18 cellular contexts compared by ENCODE assay signal in the genomic region with DNA sequence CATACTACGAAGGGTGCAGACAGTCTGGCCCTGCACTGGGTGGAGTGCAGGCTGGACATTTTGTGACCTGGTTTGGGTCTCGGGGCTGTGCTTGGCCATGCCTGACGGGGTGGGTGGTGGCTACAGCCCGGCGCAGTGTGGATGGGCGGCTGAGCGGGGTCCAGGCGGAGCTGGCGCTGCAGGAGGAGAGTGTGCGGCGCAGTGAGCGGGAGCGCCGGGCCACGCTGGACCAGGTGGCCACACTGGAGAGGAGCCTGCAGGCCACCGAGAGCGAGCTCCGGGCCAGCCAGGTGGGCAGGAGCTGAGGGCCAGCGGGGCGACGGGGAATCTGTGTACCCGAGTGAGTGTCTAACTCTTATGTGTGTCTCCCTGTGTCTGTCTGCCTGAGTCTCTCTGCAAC. TPM values are rescaled to one million over a fixed set of nuclear protein-coding genes. Genes with fewer than 3 reads are reported as not detected.
A peak's percentile ranks its signal among the peaks of the same experiment; 100 is the strongest.
DNase-seq lines count a peak whose midpoint lies in the region; ATAC-seq and TF ChIP-seq lines count a peak whose summit lies in the region.
"Had no signal": no experiment of that assay in that cellular context is flagged by ENCODE, and none has a peak within 500 bp of the region (broad histone marks: within the 10 kb centered on the region; RNA-seq: fewer than 3 reads in every experiment).

No MANE protein-coding gene starts in this region.

- no peak overlapping the region for H3K4me3 ChIP-seq in coronary artery
- no peak overlapping the region for H3K4me3 ChIP-seq in osteoblast (ENCODE audit: insufficient read depth, low read length)
- no peak overlapping the region for H3K4me3 ChIP-seq in MM.1S (ENCODE audit: low read length)
- H3K4me3 ChIP-seq: BLaER1, GM23248 had no signal

- no peak overlapping the region for H2AFZ ChIP-seq in osteoblast (ENCODE audit: low read length)
- H2AFZ ChIP-seq in MM.1S (ENCODE audit: low read length) = no peak overlapping the region
- H2AFZ ChIP-seq: GM23248 had no signal

- CTCF ChIA-PET in RWPE1 (lab: Yijun Ruan, JAX) = interaction anchor here (0.8 to 1.5 kb wide), 3 partner anchors 10 to 80 kb away, joined by 3 to 6 read pairs (median 3); no protein-coding TSS in a partner anchor

- H3K27me3 ChIP-seq in osteoblast (ENCODE audit: insufficient read depth, low read length) (no peaks in the 10 kb centered on the region), MM.1S (replicated peaks; ENCODE audit: insufficient read depth, low read length) (no peaks in the 10 kb centered on the region)
- H3K27me3 ChIP-seq: BLaER1 had no signal

- H3K4me2 ChIP-seq in osteoblast (ENCODE audit: insufficient read depth, low read length) (no peak overlapping the region), MM.1S (ENCODE audit: low read depth, low read length) (no peak overlapping the region)
- H3K4me2 ChIP-seq: BLaER1 had no signal

- no peaks in the 10 kb centered on the region for H3K9me2 ChIP-seq in MM.1S (replicated peaks; ENCODE audit: insufficient read depth, low read length)

- H3K4me1 ChIP-seq in osteoblast (ENCODE audit: insufficient read depth, low read length) (peaks cover 13% of the 10 kb centered on the region), MM.1S (ENCODE audit: low read length) (no peaks in the 10 kb centered on the region)

- ATAC-seq in GM18867 (IDR thresholded peaks at IDR 0.05; ENCODE audit: unreplicated experiment) (no peak), GM21526 (IDR thresholded peaks at IDR 0.05; ENCODE audit: low FRiP score, unreplicated experiment) (no peak)
- ATAC-seq: HepG2 had no signal

- H3K4me3 Mint-ChIP-seq in nephron progenitor cell = no peak overlapping the region
- H3K4me3 Mint-ChIP-seq: CD14-positive monocyte; CD4-positive, alpha-beta memory T cell; HFFc6 had no signal

- H3F3A ChIP-seq in MM.1S (ENCODE audit: insufficient read depth, low read length) = no peaks in the 10 kb centered on the region

- POLR2A ChIA-PET in RWPE1 (lab: Yijun Ruan, JAX; ENCODE audit: low non-redundant PET) = no interaction called here

- H3K9me3 ChIP-seq in osteoblast (ENCODE audit: low read depth, low read length) (no peaks in the 10 kb centered on the region), MM.1S (replicated peaks; ENCODE audit: insufficient read depth, low read length) (no peaks in the 10 kb centered on the region)
- H3K9me3 ChIP-seq: BLaER1 had no signal

- H3K27ac ChIP-seq in RWPE1 (peak overlapping the region; percentile 38; the same call in 1 of the 2 replicates), coronary artery (peak overlapping the region; percentile 42 to 71), osteoblast (ENCODE audit: low read depth, low read length) (no peak overlapping the region), MM.1S (ENCODE audit: low read length) (no peak overlapping the region)
- H3K27ac ChIP-seq: BLaER1, GM23248 had no signal

- H3K4me1 Mint-ChIP-seq in nephron progenitor cell = peaks cover 30% of the 10 kb centered on the region

- H3K36me3 ChIP-seq in osteoblast (ENCODE audit: insufficient read depth, low read length) (peaks cover 11% of the 10 kb centered on the region), MM.1S (replicated peaks; ENCODE audit: insufficient read depth, low read length) (no peaks in the 10 kb centered on the region)

- H3K27me3 Mint-ChIP-seq in nephron progenitor cell (ENCODE audit: low read depth, poor library complexity) = no peaks in the 10 kb centered on the region
- H3K27me3 Mint-ChIP-seq: CD4-positive, alpha-beta memory T cell had no signal

- peaks cover 18% of the 10 kb centered on the region for H3K36me3 Mint-ChIP-seq in nephron progenitor cell (ENCODE audit: low read depth)

- peak overlapping the region; percentile 88 for H3K27ac Mint-ChIP-seq in nephron progenitor cell
- H3K27ac Mint-ChIP-seq: HFFc6 had no signal

- TF ChIP-seq CTCF in RWPE1 (conservative IDR thresholded peaks at IDR 0.05; ENCODE audit: low read depth) = no peak
- TF ChIP-seq CTCF in coronary artery (IDR thresholded peaks at IDR 0.05) = no peak
- no peak for TF ChIP-seq CTCF in nephron progenitor cell (IDR thresholded peaks at IDR 0.05)
- TF ChIP-seq CTCF in osteoblast (IDR thresholded peaks at IDR 0.05; ENCODE audit: extremely low read depth, low read depth, low read length) = no peak
- TF ChIP-seq CTCF in MM.1S (IDR thresholded peaks at IDR 0.05; ENCODE audit: low read length) = no peak

- no peaks in the 10 kb centered on the region for H3K9me3 Mint-ChIP-seq in nephron progenitor cell
- H3K9me3 Mint-ChIP-seq: CD14-positive monocyte; CD4-positive, alpha-beta memory T cell; HFFc6 had no signal

- H4K20me1 ChIP-seq in osteoblast (ENCODE audit: insufficient read depth, low read length) (no peaks in the 10 kb centered on the region), MM.1S (ENCODE audit: insufficient read depth, low read length) (no peaks in the 10 kb centered on the region)

- no peak overlapping the region for H3K9ac ChIP-seq in MM.1S (ENCODE audit: low read length)
- H3K9ac ChIP-seq: BLaER1, GM23248 had no signal

- DNase-seq in RWPE1 (ENCODE audit: low spot score) (no peak), coronary artery (ENCODE audit: low spot score) (no peak), nephron progenitor cell (no peak), osteoblast (ENCODE audit: insufficient read length, low spot score, missing footprints) (no peak), MM.1S (no peak)
- DNase-seq: CD4-positive, alpha-beta memory T cell; DMS153; DMS79; GDM1; GM23248; HCEC 1CT; HFFc6; KG1 had no signal

- no peaks in the 10 kb centered on the region for H3K79me2 ChIP-seq in osteoblast (ENCODE audit: insufficient read depth, low read length)
- no peaks in the 10 kb centered on the region for H3K79me2 ChIP-seq in MM.1S (ENCODE audit: low read length)

RNA-seq across cellular contexts. Expression of a gene that starts 14.1 kb away (rescaled TPM):
- 61.2 and 72.2 TPM in 2 replicates for total RNA-seq in osteoblast
- total RNA-seq: CD4-positive, alpha-beta memory T cell had no signal

RNA-seq across cellular contexts. Expression of a gene that starts 44.6 kb away (rescaled TPM):
- 15.0 and 20.3 TPM in 2 replicates for total RNA-seq in osteoblast

RNA-seq across cellular contexts. Expression of a gene that starts 45.4 kb away (rescaled TPM):
- total RNA-seq in osteoblast = 30.6 and 34.4 TPM in 2 replicates

Comparison
In these comparisons a context has a peak if more than half of its experiments do, and no peak if none do; other contexts are left out.
1. H3K27ac ChIP-seq: peak in RWPE1 (single experiment) and coronary artery (2 of 2); none in osteoblast (single experiment) and MM.1S (single experiment).